2 cellular contexts compared by ENCODE assay signal in genomic region chr18:3248062-3248669, GRCh38.
A peak's percentile ranks its signal among the peaks of the same experiment; 100 is the strongest.
TF ChIP-seq lines count a peak whose summit lies in the region.

No MANE protein-coding gene starts in this region.

TF ChIP-seq in GM12891, 5 proteins besides CTCF, POLR2A, EP300 and RAD21:
- TF ChIP-seq POU2F2 (IDR thresholded peaks at IDR 0.05; ENCODE audit: low read depth, low read length) (no peak), POLR2AphosphoS5 (IDR thresholded peaks at IDR 0.05; ENCODE audit: low read depth, low read length) (0 out of 2 replicates have a peak, but pooled peaks have one; percentile 0)

TF ChIP-seq in HepG2, 621 proteins besides CTCF, POLR2A, EP300 and RAD21:
- TF ChIP-seq ZNF230 (CRISPR knock-in tag; IDR thresholded peaks at IDR 0.05), result 0 out of 2 replicates have a peak, but pooled peaks have one; percentile 3
- TF ChIP-seq SNAI1 (CRISPR knock-in tag; IDR thresholded peaks at IDR 0.05; ENCODE audit: borderline replicate concordance), result peak; percentile 78; the same call in 1 of the 2 replicates
- peak; percentile 99 for TF ChIP-seq HNRNPLL (IDR thresholded peaks at IDR 0.05; ENCODE audit: low read depth, low read length, poor library complexity, severe bottlenecking)
- TF ChIP-seq ZNF567 (CRISPR knock-in tag; IDR thresholded peaks at IDR 0.05; ENCODE audit: borderline replicate concordance), result no peak
- peak; percentile 8; the same call in 1 of the 2 replicates for TF ChIP-seq ZNF607 (CRISPR knock-in tag; IDR thresholded peaks at IDR 0.05; ENCODE audit: borderline replicate concordance)
- no peak for TF ChIP-seq GATA4 (IDR thresholded peaks at IDR 0.05; ENCODE audit: borderline replicate concordance, low read depth)
- 0 out of 2 replicates have a peak, but pooled peaks have one; percentile 40 for TF ChIP-seq MAF1 (CRISPR knock-in tag; IDR thresholded peaks at IDR 0.05; ENCODE audit: borderline replicate concordance)
- TF ChIP-seq, protein P1, sequence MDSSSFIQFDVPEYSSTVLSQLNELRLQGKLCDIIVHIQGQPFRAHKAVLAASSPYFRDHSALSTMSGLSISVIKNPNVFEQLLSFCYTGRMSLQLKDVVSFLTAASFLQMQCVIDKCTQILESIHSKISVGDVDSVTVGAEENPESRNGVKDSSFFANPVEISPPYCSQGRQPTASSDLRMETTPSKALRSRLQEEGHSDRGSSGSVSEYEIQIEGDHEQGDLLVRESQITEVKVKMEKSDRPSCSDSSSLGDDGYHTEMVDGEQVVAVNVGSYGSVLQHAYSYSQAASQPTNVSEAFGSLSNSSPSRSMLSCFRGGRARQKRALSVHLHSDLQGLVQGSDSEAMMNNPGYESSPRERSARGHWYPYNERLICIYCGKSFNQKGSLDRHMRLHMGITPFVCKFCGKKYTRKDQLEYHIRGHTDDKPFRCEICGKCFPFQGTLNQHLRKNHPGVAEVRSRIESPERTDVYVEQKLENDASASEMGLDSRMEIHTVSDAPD (CRISPR knock-in tag; IDR thresholded peaks at IDR 0.05), result 0 out of 2 replicates have a peak, but pooled peaks have one; percentile 5
- TF ChIP-seq ZFP82 (CRISPR knock-in tag; IDR thresholded peaks at IDR 0.05; ENCODE audit: borderline replicate concordance), result no peak
- peak; percentile 99 for TF ChIP-seq NAIF1 (CRISPR knock-in tag; IDR thresholded peaks at IDR 0.05; ENCODE audit: borderline replicate concordance)
- TF ChIP-seq ZNF512 (CRISPR knock-in tag; IDR thresholded peaks at IDR 0.05), result no peak
- TF ChIP-seq ZNF280D (CRISPR knock-in tag; IDR thresholded peaks at IDR 0.05), result 0 out of 2 replicates have a peak, but pooled peaks have one; percentile 0
- TF ChIP-seq ARNT (IDR thresholded peaks at IDR 0.05), result no peak
- peak; percentile 47 for TF ChIP-seq XBP1 (CRISPR knock-in tag; IDR thresholded peaks at IDR 0.05)
- TF ChIP-seq, protein P2, sequence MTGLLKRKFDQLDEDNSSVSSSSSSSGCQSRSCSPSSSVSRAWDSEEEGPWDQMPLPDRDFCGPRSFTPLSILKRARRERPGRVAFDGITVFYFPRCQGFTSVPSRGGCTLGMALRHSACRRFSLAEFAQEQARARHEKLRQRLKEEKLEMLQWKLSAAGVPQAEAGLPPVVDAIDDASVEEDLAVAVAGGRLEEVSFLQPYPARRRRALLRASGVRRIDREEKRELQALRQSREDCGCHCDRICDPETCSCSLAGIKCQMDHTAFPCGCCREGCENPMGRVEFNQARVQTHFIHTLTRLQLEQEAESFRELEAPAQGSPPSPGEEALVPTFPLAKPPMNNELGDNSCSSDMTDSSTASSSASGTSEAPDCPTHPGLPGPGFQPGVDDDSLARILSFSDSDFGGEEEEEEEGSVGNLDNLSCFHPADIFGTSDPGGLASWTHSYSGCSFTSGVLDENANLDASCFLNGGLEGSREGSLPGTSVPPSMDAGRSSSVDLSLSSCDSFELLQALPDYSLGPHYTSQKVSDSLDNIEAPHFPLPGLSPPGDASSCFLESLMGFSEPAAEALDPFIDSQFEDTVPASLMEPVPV (CRISPR knock-in tag; IDR thresholded peaks at IDR 0.05), result peak; percentile 1; the same call in 1 of the 2 replicates
- no peak for TF ChIP-seq ZNF609 (CRISPR knock-in tag; IDR thresholded peaks at IDR 0.05; ENCODE audit: borderline replicate concordance)
- TF ChIP-seq FOXC1 (CRISPR knock-in tag; IDR thresholded peaks at IDR 0.05; ENCODE audit: borderline replicate concordance), result no peak; the same call in 1 of the 2 replicates
- no peak for TF ChIP-seq HNF4A (CRISPR knock-in tag; IDR thresholded peaks at IDR 0.05)
- TF ChIP-seq SSRP1 (CRISPR knock-in tag; IDR thresholded peaks at IDR 0.05), result no peak
- no peak for TF ChIP-seq ZNF761 (CRISPR knock-in tag; conservative IDR thresholded peaks at IDR 0.05)
- no peak for TF ChIP-seq ZNF383 (CRISPR knock-in tag; IDR thresholded peaks at IDR 0.05; ENCODE audit: borderline replicate concordance)
- peak; percentile 49; the same call in 1 of the 2 replicates for TF ChIP-seq KDM5A (IDR thresholded peaks at IDR 0.05; ENCODE audit: borderline replicate concordance, low read length)
- 0 out of 2 replicates have a peak, but pooled peaks have one; percentile 13 for TF ChIP-seq ZNF317 (CRISPR knock-in tag; IDR thresholded peaks at IDR 0.05)
